ENCODE assay signal across 26 cellular contexts in genomic region chr2:104049433-104049832, GRCh38.
DNase-seq lines count a peak whose midpoint lies in the region; ATAC-seq, FAIRE-seq and TF ChIP-seq lines count a peak whose summit lies in the region.
"Had no signal": no experiment of that assay in that cellular context is flagged by ENCODE, and none has a peak within 500 bp of the region (broad histone marks: within the 10 kb centered on the region; RNA-seq: fewer than 3 reads in every experiment).

No MANE protein-coding gene starts in this region.

- intact Hi-C loops in sciatic nerve (cut with DNase I) = no loop called here

- H3K56ac ChIP-seq in mesendoderm (ENCODE audit: low read length) = no peak overlapping the region

- ATAC-seq in sciatic nerve = peak; percentile 88
- no peak for ATAC-seq in GM18502 (IDR thresholded peaks at IDR 0.05; ENCODE audit: poor library complexity, unreplicated experiment)
- ATAC-seq: A549, GM12878 had no signal

- CTCF ChIA-PET in HEK293 (lab: Yijun Ruan, JAX) = no interaction called here

- DNase-seq in mesendoderm = no peak
- DNase-seq in sciatic nerve (ENCODE audit: low spot score) = no peak
- DNase-seq in right atrium auricular region (ENCODE audit: low spot score) = no peak
- no peak for DNase-seq in activated CD4-positive, alpha-beta T cell treated with anti-CD3 and anti-CD28 coated beads, Interleukin-2, amount 50 U/mL, for 4 hours
- no peak for DNase-seq in MM.1S
- DNase-seq: 8988T; ACHN; AML-193; BE2C; CD4-positive, alpha-beta T cell; CD8-positive, alpha-beta memory T cell; DMS 273 treated with DMSO at 0.1 percent for 48 hours; DMS79; EL; GDM1; GOT3 had no signal

- H3F3A ChIP-seq in MM.1S (ENCODE audit: insufficient read depth, low read length) = peaks cover 16% of the 10 kb centered on the region

- H3K23ac ChIP-seq in mesendoderm (ENCODE audit: low read length) = no peak overlapping the region

- H3K27me3 ChIP-seq in mesendoderm (ENCODE audit: insufficient read depth, low read length, poor library complexity) (no peaks in the 10 kb centered on the region), right atrium auricular region (no peaks in the 10 kb centered on the region), MM.1S (replicated peaks; ENCODE audit: insufficient read depth, low read length) (no peaks in the 10 kb centered on the region)
- H3K27me3 ChIP-seq: BE2C; BLaER1 treated with 17β-estradiol and CSF1 and Interleukin-3, amounts not matched to agents 10 nM and 100 nM had no signal

- H3K9me3 ChIP-seq in HEK293 (ENCODE audit: control insufficient read depth, insufficient read depth, low read depth, low read length) (no peaks in the 10 kb centered on the region), right atrium auricular region (no peaks in the 10 kb centered on the region), MM.1S (replicated peaks; ENCODE audit: insufficient read depth, low read length) (no peaks in the 10 kb centered on the region)
- H3K9me3 ChIP-seq: A549; BE2C; BLaER1 treated with 17β-estradiol and CSF1 and Interleukin-3, amounts not matched to agents 10 nM and 100 nM; HAP-1 had no signal

- no peaks in the 10 kb centered on the region for H4K20me1 ChIP-seq in MM.1S (ENCODE audit: insufficient read depth, low read length)
- H4K20me1 ChIP-seq: BLaER1 treated with 17β-estradiol and CSF1 and Interleukin-3, amounts not matched to agents 10 nM and 100 nM had no signal

- H3K27ac ChIP-seq in HEK293 (ENCODE audit: extremely low read depth, low read depth, low read length) (peak overlapping the region; percentile 30; the same call in 1 of the 2 replicates), mesendoderm (ENCODE audit: low read depth, low read length) (no peak overlapping the region), right atrium auricular region (no peak overlapping the region), MM.1S (ENCODE audit: low read length) (no peak overlapping the region)
- H3K27ac ChIP-seq: A549; BLaER1 treated with 17β-estradiol and CSF1 and Interleukin-3, amounts not matched to agents 10 nM and 100 nM had no signal

- no peak overlapping the region for H3K9ac ChIP-seq in mesendoderm (ENCODE audit: low read length)
- H3K9ac ChIP-seq in MM.1S (ENCODE audit: low read length) = no peak overlapping the region
- H3K9ac ChIP-seq: BLaER1 treated with 17β-estradiol and CSF1 and Interleukin-3, amounts not matched to agents 10 nM and 100 nM had no signal

- no peak overlapping the region for H2AFZ ChIP-seq in MM.1S (ENCODE audit: low read length)

- peak overlapping the region; percentile 56 for H4K8ac ChIP-seq in mesendoderm (ENCODE audit: low read depth, low read length)

- H4K5ac ChIP-seq in mesendoderm (ENCODE audit: low read length) = no peak overlapping the region

- H3K79me2 ChIP-seq in mesendoderm (ENCODE audit: control insufficient read depth, insufficient read depth, low read length) (no peaks in the 10 kb centered on the region), MM.1S (ENCODE audit: low read length) (no peaks in the 10 kb centered on the region)

- H3K4me1 ChIP-seq in HEK293 (ENCODE audit: control insufficient read depth, insufficient read depth, low read length) (peaks cover 36% of the 10 kb centered on the region), mesendoderm (ENCODE audit: control insufficient read depth, low read depth, low read length) (no peaks in the 10 kb centered on the region), right atrium auricular region (no peaks in the 10 kb centered on the region), MM.1S (ENCODE audit: low read length) (peaks cover 17% of the 10 kb centered on the region)
- H3K4me1 ChIP-seq: A549; BE2C; BLaER1 treated with 17β-estradiol and CSF1 and Interleukin-3, amounts not matched to agents 10 nM and 100 nM; HAP-1 had no signal

- POLR2A ChIA-PET in HEK293 (lab: Yijun Ruan, JAX) = no interaction called here

- H3K4me3 ChIP-seq in HEK293 (ENCODE audit: low read depth, low read length) (no peak overlapping the region), mesendoderm (ENCODE audit: low read length) (no peak overlapping the region), right atrium auricular region (no peak overlapping the region), MM.1S (ENCODE audit: low read length) (no peak overlapping the region)
- H3K4me3 ChIP-seq: A549; BLaER1 treated with 17β-estradiol and CSF1 and Interleukin-3, amounts not matched to agents 10 nM and 100 nM; GM12878; HAP-1 had no signal

- H2BK15ac ChIP-seq in mesendoderm (replicated peaks; ENCODE audit: low read depth) = no peak overlapping the region

- H3K79me1 ChIP-seq in mesendoderm (ENCODE audit: low read length) = no peaks in the 10 kb centered on the region

- H3K4ac ChIP-seq in mesendoderm (ENCODE audit: low read depth, low read length) = no peak overlapping the region

- FAIRE-seq in endometrium (lab: Jason Lieb, UNC) = peak; percentile 29
- FAIRE-seq: A549, D721Med, GM12878, GM18507, H54 had no signal

- no peaks in the 10 kb centered on the region; the same call in 1 of the 2 replicates for H3K9me2 ChIP-seq in MM.1S (replicated peaks; ENCODE audit: insufficient read depth, low read length)

- no peak for TF ChIP-seq CTCF in HEK293 (tag by site-specific recombination; IDR thresholded peaks at IDR 0.05)
- no peak for TF ChIP-seq CTCF in right atrium auricular region (IDR thresholded peaks at IDR 0.05)
- no peak for TF ChIP-seq CTCF in MM.1S (IDR thresholded peaks at IDR 0.05; ENCODE audit: low read length)

- no peak overlapping the region for H2BK120ac ChIP-seq in mesendoderm (ENCODE audit: low read depth, low read length)

- no peak overlapping the region for H2BK5ac ChIP-seq in mesendoderm (ENCODE audit: low read length)

- no CpG with 5 or more reads among the region's 4 CpGs for WGBS in mesendoderm (ENCODE audit: extremely low coverage, insufficient coverage, low lambda C conversion rate)

- no peaks in the 10 kb centered on the region for H3K36me3 ChIP-seq in HEK293 (ENCODE audit: control insufficient read depth in 2 of 2, insufficient read depth in 1 of 2, low read length in 2 of 2)
- H3K36me3 ChIP-seq in mesendoderm (ENCODE audit: control insufficient read depth, insufficient read depth, low read length) = no peaks in the 10 kb centered on the region
- H3K36me3 ChIP-seq in right atrium auricular region = no peaks in the 10 kb centered on the region
- no peaks in the 10 kb centered on the region for H3K36me3 ChIP-seq in MM.1S (replicated peaks; ENCODE audit: insufficient read depth, low read length)
- H3K36me3 ChIP-seq: BE2C; BLaER1 treated with 17β-estradiol and CSF1 and Interleukin-3, amounts not matched to agents 10 nM and 100 nM; HAP-1 had no signal

- H2AK5ac ChIP-seq in mesendoderm (ENCODE audit: low read length) = no peak overlapping the region

- no peak overlapping the region for H3K18ac ChIP-seq in mesendoderm (ENCODE audit: low read length)

- no peak overlapping the region for H3K4me2 ChIP-seq in mesendoderm (ENCODE audit: low read length)
- H3K4me2 ChIP-seq in MM.1S (ENCODE audit: low read depth, low read length) = no peak overlapping the region
- H3K4me2 ChIP-seq: A549; BLaER1 treated with 17β-estradiol and CSF1 and Interleukin-3, amounts not matched to agents 10 nM and 100 nM had no signal

TF ChIP-seq in HEK293, 187 proteins besides CTCF, POLR2A, EP300 and RAD21:
- TF ChIP-seq KLF8 (tag by site-specific recombination; IDR thresholded peaks at IDR 0.05) (no peak), ZSCAN23 (tag by site-specific recombination; IDR thresholded peaks at IDR 0.05) (no peak), ZNF488 (tag by site-specific recombination; IDR thresholded peaks at IDR 0.05) (no peak), ZNF211 (tag by site-specific recombination; IDR thresholded peaks at IDR 0.05; ENCODE audit: low read depth) (no peak), ZBTB17 (tag by site-specific recombination; IDR thresholded peaks at IDR 0.05) (no peak), ZXDB (tag by site-specific recombination; IDR thresholded peaks at IDR 0.05) (no peak), ZNF549 (tag by site-specific recombination; IDR thresholded peaks at IDR 0.05) (no peak), ZNF366 (tag by site-specific recombination; conservative IDR thresholded peaks at IDR 0.05) (no peak), ZNF558 (tag by site-specific recombination; IDR thresholded peaks at IDR 0.05) (no peak), OSR2 (tag by site-specific recombination; IDR thresholded peaks at IDR 0.05) (no peak), ZNF501 (tag by site-specific recombination; IDR thresholded peaks at IDR 0.05) (no peak), ZSCAN18 (tag by site-specific recombination; IDR thresholded peaks at IDR 0.05) (no peak), MZF1 (tag by site-specific recombination; IDR thresholded peaks at IDR 0.05; ENCODE audit: borderline replicate concordance) (no peak), ZNF239 (tag by site-specific recombination; IDR thresholded peaks at IDR 0.05) (no peak), ZNF24 (tag by site-specific recombination; IDR thresholded peaks at IDR 0.05) (no peak), ZNF292 (tag by site-specific recombination; IDR thresholded peaks at IDR 0.05; ENCODE audit: borderline replicate concordance, low read depth) (no peak)
